Comparison of ENCODE assay signal across 1 cellular context in genomic region chr13:113366031-113366588, GRCh38.
TF ChIP-seq lines count a peak whose summit lies in the region.

No MANE protein-coding gene starts in this region.

TF ChIP-seq in GM23338, 12 proteins besides CTCF, POLR2A, EP300 and RAD21 (continued from another document):
- TF ChIP-seq ZNF462 (CRISPR knock-in tag; IDR thresholded peaks at IDR 0.05) (no peak), ETS1 (IDR thresholded peaks at IDR 0.05) (no peak), NANOG (IDR thresholded peaks at IDR 0.05; ENCODE audit: borderline replicate concordance) (no peak)
